Comparison of ENCODE assay signal across 8 cellular contexts in the genomic region with DNA sequence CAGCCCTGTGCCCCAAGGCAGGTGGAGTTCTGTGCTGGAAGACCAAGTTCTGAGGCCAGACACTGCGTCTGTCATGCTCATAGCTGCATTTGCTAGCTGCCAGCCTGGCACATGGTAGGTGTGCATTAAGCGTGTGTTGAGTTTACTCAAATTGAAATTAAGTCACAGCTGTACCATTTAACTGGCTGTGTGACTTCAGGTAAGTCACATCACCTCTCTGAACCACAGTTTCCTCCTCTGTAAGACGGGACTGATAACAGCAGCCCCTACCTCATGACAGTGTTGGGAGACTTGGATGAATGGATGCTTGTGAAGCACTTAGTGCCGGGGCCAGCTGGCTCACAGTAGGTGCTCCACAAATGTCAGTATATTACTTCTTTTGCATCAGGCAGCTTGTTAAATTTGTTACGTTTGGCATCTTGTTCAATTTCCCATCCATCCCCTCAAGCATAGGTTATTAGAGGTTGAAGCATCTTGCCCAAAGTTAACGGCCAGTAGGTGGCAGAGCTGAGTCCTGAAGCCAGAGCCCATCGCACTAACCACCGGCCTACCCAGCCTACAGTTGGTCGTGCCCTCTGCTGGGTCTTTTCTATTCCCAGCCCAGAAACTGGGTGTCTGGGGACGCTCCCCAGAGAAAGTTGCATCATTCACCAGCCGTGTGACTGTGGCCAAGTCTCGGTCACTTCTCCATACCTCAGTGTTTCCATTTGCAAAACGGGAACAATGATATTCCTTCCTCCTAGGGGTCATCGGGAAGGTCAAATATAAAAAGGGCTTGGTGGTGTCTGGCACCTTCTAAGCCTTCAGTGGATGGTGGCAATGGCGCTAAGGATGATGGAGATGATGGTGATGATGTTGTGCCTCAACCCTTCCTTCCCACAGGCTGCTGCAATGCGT. TPM values are rescaled to one million over a fixed set of nuclear protein-coding genes. Genes with fewer than 3 reads are reported as not detected.
DNase-seq lines count a peak whose midpoint lies in the region; ATAC-seq and TF ChIP-seq lines count a peak whose summit lies in the region.

No MANE protein-coding gene starts in this region.

- no peaks in the 10 kb centered on the region for H3K27me3 ChIP-seq in tibial artery

- DNase-seq in NCI-H345 (lab: John Stamatoyannopoulos, UW), result peak; percentile 20
- DNase-seq in activated CD4-positive, alpha-beta T cell treated with anti-CD3 and anti-CD28 coated beads, Interleukin-2, amount 50 U/mL, for 24 hours (ENCODE audit: low read depth in 1 of 2, low spot score in 1 of 2), result peak; percentile 39 to 52
- peak; percentile 55 for DNase-seq in effector CD4-positive, alpha-beta T cell
- DNase-seq in natural killer cell, result peak; percentile 43
- DNase-seq in tibial artery, result peak in 1 of 2 donors; percentile 31
- no peak for DNase-seq in epidermal melanocyte (ENCODE audit: insufficient read length, low spot score)

- H3K4me3 ChIP-seq in tibial artery, result no peak overlapping the region

- peak; percentile 79 to 88 (median 80) for ATAC-seq in natural killer cell
- ATAC-seq in HG02610 (IDR thresholded peaks at IDR 0.05; ENCODE audit: unreplicated experiment), result no peak

- no peaks in the 10 kb centered on the region for H3K36me3 ChIP-seq in tibial artery

- H3K27ac ChIP-seq in tibial artery, result no peak overlapping the region

- H3K9me3 ChIP-seq in tibial artery, result no peaks in the 10 kb centered on the region

- no peak overlapping the region for H3K27ac Mint-ChIP-seq in natural killer cell

- H3K9me3 Mint-ChIP-seq in natural killer cell, result no peaks in the 10 kb centered on the region

- intact Hi-C loops in natural killer cell (cut with micrococcal nuclease), result loop anchor here (2.0 kb wide), 1 partner anchor 208 kb away; the partner anchor contains the start of gene ALKBH2
- intact Hi-C loops in tibial artery (cut with DNase I; ENCODE audit: low total_unique reads), result no loop called here

- no peaks in the 10 kb centered on the region for H3K27me3 Mint-ChIP-seq in natural killer cell (ENCODE audit: low read depth in 2 of 2)

- H3K4me3 Mint-ChIP-seq in natural killer cell, result no peak overlapping the region

- peak; percentile 80 for TF ChIP-seq CTCF in GM12874 (IDR thresholded peaks at IDR 0.05; ENCODE audit: insufficient read depth, low read depth, low read length)
- TF ChIP-seq CTCF in natural killer cell (IDR thresholded peaks at IDR 0.05), result peak; percentile 50
- peak; percentile 19 to 31 for TF ChIP-seq CTCF in tibial artery (IDR thresholded peaks at IDR 0.05)

- no peaks in the 10 kb centered on the region for H3K36me3 Mint-ChIP-seq in natural killer cell

- no peaks in the 10 kb centered on the region for H3K4me1 Mint-ChIP-seq in natural killer cell

- H3K4me1 ChIP-seq in tibial artery, result no peaks in the 10 kb centered on the region

RNA-seq across cellular contexts. Expression of gene DAO, which starts 4.5 kb away (rescaled TPM):
- total RNA-seq in natural killer cell, result not detected

RNA-seq across cellular contexts. Expression of gene SSH1, which starts 27.0 kb away (rescaled TPM):
- total RNA-seq in natural killer cell, result 10 to 100 TPM; 57.4 to 74.1 (median 66.6) TPM

Comparison
In these comparisons a context has a peak if more than half of its experiments do, and no peak if none do; other contexts are left out.
1. CTCF ChIP-seq: peak in every context shown above with its lines; median percentile 80 in GM12874; 50 in natural killer cell; 25 in tibial artery.